ENCODE assay signal across 26 cellular contexts in genomic region chr6:137983269-137983668, GRCh38.
"Had no signal": no experiment of that assay in that cellular context is flagged by ENCODE, and none has a peak within 500 bp of the region (broad histone marks: within the 10 kb centered on the region; RNA-seq: fewer than 3 reads in every experiment).

No MANE protein-coding gene starts in this region.

- H3K4me3 ChIP-seq: neural progenitor cell, upper lobe of left lung, vagina had no signal

- ATAC-seq: activated CD4-positive, alpha-beta T cell treated with anti-CD3 and anti-CD28 coated beads for 36 hours; activated CD8-positive, alpha-beta memory T cell treated with anti-CD3 and anti-CD28 coated beads, Interleukin-2, amount 10 ng/mL, durations not matched to agents 7 days and 5 days; activated CD8-positive, alpha-beta T cell treated with anti-CD3 and anti-CD28 coated beads, Interleukin-2, amount 10 ng/mL, durations not matched to agents 7 days and 5 days; activated naive CD8-positive, alpha-beta T cell treated with anti-CD3 and anti-CD28 coated beads, Interleukin-2, amount 50 U/mL, for 24 hours; esophagus mucosa; right cardiac atrium had no signal

- H3K27me3 ChIP-seq: neural progenitor cell, upper lobe of left lung, vagina had no signal

- H3K9me3 Mint-ChIP-seq: activated naive CD8-positive, alpha-beta T cell treated with anti-CD3 and anti-CD28 coated beads, Interleukin-2, amount 50 U/mL, for 24 hours; endodermal cell; stimulated activated naive CD8-positive, alpha-beta T cell treated with anti-CD3 and anti-CD28 coated beads, Interleukin-15, Interleukin-2, amounts not matched to agents 100 ng/mL and 50 ng/mL, for 24 hours had no signal

- H3K27ac ChIP-seq: neural progenitor cell, vagina had no signal

- H3K4me1 Mint-ChIP-seq: endodermal cell, neural progenitor cell had no signal

- H3K4me3 Mint-ChIP-seq: activated CD4-positive, alpha-beta T cell treated with anti-CD3 and anti-CD28 coated beads for 36 hours; activated CD8-positive, alpha-beta memory T cell treated with anti-CD3 and anti-CD28 coated beads, Interleukin-2, amount 10 ng/mL, durations not matched to agents 7 days and 5 days; activated CD8-positive, alpha-beta T cell treated with anti-CD3 and anti-CD28 coated beads, Interleukin-2, amount 10 ng/mL, durations not matched to agents 7 days and 5 days; activated naive CD8-positive, alpha-beta T cell treated with anti-CD3 and anti-CD28 coated beads, Interleukin-2, amount 50 U/mL, for 24 hours; endodermal cell; mesothelial cell of epicardium; naive B cell; neural progenitor cell; stimulated activated naive CD8-positive, alpha-beta T cell treated with anti-CD3 and anti-CD28 coated beads, Interleukin-15, Interleukin-2, amounts not matched to agents 100 ng/mL and 50 ng/mL, for 24 hours had no signal

- H3K36me3 Mint-ChIP-seq: mesothelial cell of epicardium, naive B cell, neural progenitor cell had no signal

- H3K4me1 ChIP-seq: neural progenitor cell, upper lobe of left lung had no signal

- H3K36me3 ChIP-seq: neural progenitor cell, upper lobe of left lung, vagina had no signal

- H3K4me2 ChIP-seq: neural progenitor cell had no signal

- H3K27me3 Mint-ChIP-seq: activated CD4-positive, alpha-beta T cell treated with anti-CD3 and anti-CD28 coated beads for 36 hours; naive B cell; stimulated activated naive CD8-positive, alpha-beta T cell treated with anti-CD3 and anti-CD28 coated beads, Interleukin-15, Interleukin-2, amounts not matched to agents 100 ng/mL and 50 ng/mL, for 24 hours had no signal

- H2AFZ ChIP-seq: neural progenitor cell had no signal

- H3K9me3 ChIP-seq: upper lobe of left lung, vagina had no signal

- H3K27ac Mint-ChIP-seq: activated CD4-positive, alpha-beta T cell treated with anti-CD3 and anti-CD28 coated beads for 36 hours; activated CD8-positive, alpha-beta memory T cell treated with anti-CD3 and anti-CD28 coated beads, Interleukin-2, amount 10 ng/mL, durations not matched to agents 7 days and 5 days; activated CD8-positive, alpha-beta T cell treated with anti-CD3 and anti-CD28 coated beads, Interleukin-2, amount 10 ng/mL, durations not matched to agents 7 days and 5 days; activated naive CD8-positive, alpha-beta T cell treated with anti-CD3 and anti-CD28 coated beads, Interleukin-2, amount 50 U/mL, for 24 hours; endodermal cell; mesothelial cell of epicardium; neural progenitor cell had no signal

- H3K9ac ChIP-seq: neural progenitor cell had no signal

- DNase-seq: activated CD4-positive, alpha-beta T cell treated with anti-CD3 and anti-CD28 coated beads for 36 hours; activated CD4-positive, CD25-positive, alpha-beta regulatory T cell; activated CD8-positive, alpha-beta memory T cell treated with anti-CD3 and anti-CD28 coated beads, Interleukin-2, amount 10 ng/mL, durations not matched to agents 7 days and 5 days; activated CD8-positive, alpha-beta T cell treated with anti-CD3 and anti-CD28 coated beads, Interleukin-2, amount 10 ng/mL, durations not matched to agents 7 days and 5 days; activated gamma-delta T cell; activated naive CD4-positive, alpha-beta T cell treated with anti-CD3 and anti-CD28 coated beads, Interleukin-2, amount 50 U/mL, for 16 hours; activated naive CD8-positive, alpha-beta T cell treated with anti-CD3 and anti-CD28 coated beads, Interleukin-2, amount 50 U/mL, for 24 hours; amygdala; caudate nucleus; cortex of kidney; endodermal cell; foreskin fibroblast; head of caudate nucleus; hippocampal formation; kidney; naive B cell; posterior cingulate gyrus; right cardiac atrium; stimulated activated CD4-positive, alpha-beta T cell treated with anti-CD3 and anti-CD28 coated beads, Interleukin-4, amount 100 ng/mL, for 1 hour; substantia nigra; upper lobe of left lung had no signal
